2 cellular contexts compared by ENCODE assay signal in genomic region chr19:29953352-29954247, GRCh38.
TF ChIP-seq lines count a peak whose summit lies in the region.

No MANE protein-coding gene starts in this region.

TF ChIP-seq in GM23338, 12 proteins besides CTCF, POLR2A, EP300 and RAD21:
- no peak for TF ChIP-seq ZNF462 (CRISPR knock-in tag; IDR thresholded peaks at IDR 0.05)
- no peak for TF ChIP-seq EZH2phosphoT487 (IDR thresholded peaks at IDR 0.05; ENCODE audit: unreplicated experiment)
- no peak for TF ChIP-seq REST (IDR thresholded peaks at IDR 0.05; ENCODE audit: unreplicated experiment)
- TF ChIP-seq ZNF331 (CRISPR knock-in tag; IDR thresholded peaks at IDR 0.05; ENCODE audit: low read depth): no peak
- TF ChIP-seq ZNF114 (CRISPR knock-in tag; IDR thresholded peaks at IDR 0.05): no peak
- TF ChIP-seq JUNB (IDR thresholded peaks at IDR 0.05; ENCODE audit: unreplicated experiment): no peak
- TF ChIP-seq NANOG (IDR thresholded peaks at IDR 0.05; ENCODE audit: borderline replicate concordance): no peak
- TF ChIP-seq STAT1 (IDR thresholded peaks at IDR 0.05; ENCODE audit: unreplicated experiment): no peak
- no peak for TF ChIP-seq CREB1 (CRISPR knock-in tag; IDR thresholded peaks at IDR 0.05; ENCODE audit: low read depth)
- no peak for TF ChIP-seq EZH2 (IDR thresholded peaks at IDR 0.05; ENCODE audit: low read depth, unreplicated experiment)
- no peak for TF ChIP-seq ETS1 (IDR thresholded peaks at IDR 0.05)
- no peak for TF ChIP-seq POLR2AphosphoS5 (IDR thresholded peaks at IDR 0.05; ENCODE audit: low read depth)

TF ChIP-seq in WTC11, 78 proteins besides CTCF, POLR2A, EP300 and RAD21 (continued from another document):
- TF ChIP-seq, protein P1, sequence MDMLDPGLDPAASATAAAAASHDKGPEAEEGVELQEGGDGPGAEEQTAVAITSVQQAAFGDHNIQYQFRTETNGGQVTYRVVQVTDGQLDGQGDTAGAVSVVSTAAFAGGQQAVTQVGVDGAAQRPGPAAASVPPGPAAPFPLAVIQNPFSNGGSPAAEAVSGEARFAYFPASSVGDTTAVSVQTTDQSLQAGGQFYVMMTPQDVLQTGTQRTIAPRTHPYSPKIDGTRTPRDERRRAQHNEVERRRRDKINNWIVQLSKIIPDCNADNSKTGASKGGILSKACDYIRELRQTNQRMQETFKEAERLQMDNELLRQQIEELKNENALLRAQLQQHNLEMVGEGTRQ (CRISPR knock-in tag; IDR thresholded peaks at IDR 0.05): no peak
- TF ChIP-seq ZNF671 (CRISPR knock-in tag; IDR thresholded peaks at IDR 0.05): no peak
- TF ChIP-seq ZNF423 (CRISPR knock-in tag; IDR thresholded peaks at IDR 0.05): no peak
- no peak for TF ChIP-seq GABPB1 (CRISPR knock-in tag; IDR thresholded peaks at IDR 0.05)
- no peak for TF ChIP-seq KAT7 (CRISPR knock-in tag; IDR thresholded peaks at IDR 0.05; ENCODE audit: borderline replicate concordance)
- no peak for TF ChIP-seq SMAD3 (CRISPR knock-in tag; IDR thresholded peaks at IDR 0.05; ENCODE audit: borderline replicate concordance)
- TF ChIP-seq RELA (CRISPR knock-in tag; IDR thresholded peaks at IDR 0.05; ENCODE audit: borderline replicate concordance): no peak
- no peak for TF ChIP-seq CBFB (CRISPR knock-in tag; IDR thresholded peaks at IDR 0.05; ENCODE audit: low read depth)
- no peak for TF ChIP-seq PRRX2 (CRISPR knock-in tag; IDR thresholded peaks at IDR 0.05)
TF ChIP-seq in WTC11: peak in this region for 0.
